ENCODE assay signal across 8 cellular contexts in genomic region chr10:3774814-3775670, GRCh38. TPM values are rescaled to one million over a fixed set of nuclear protein-coding genes. Genes with fewer than 3 reads are reported as not detected.
DNase-seq lines count a peak whose midpoint lies in the region; ATAC-seq lines count a peak whose summit lies in the region.

No MANE protein-coding gene starts in this region.

- H3K4me3 ChIP-seq in HUES6 (ENCODE audit: low read depth, low read length): no peak overlapping the region
- no peak overlapping the region for H3K4me3 ChIP-seq in skeletal muscle satellite cell (ENCODE audit: low read length)

- H3K4me1 ChIP-seq in HUES6 (ENCODE audit: control insufficient read depth, insufficient read depth, low read length): peaks cover 22% of the 10 kb centered on the region
- peaks cover 45% of the 10 kb centered on the region for H3K4me1 ChIP-seq in skeletal muscle satellite cell (ENCODE audit: control insufficient read depth, insufficient read depth, low read length)

- H3K27me3 Mint-ChIP-seq in activated naive CD4-positive, alpha-beta T cell treated with anti-CD3 and anti-CD28 coated beads, Interleukin-2, amount 10 ng/mL, durations not matched to agents 7 days and 5 days: no peaks in the 10 kb centered on the region

- peaks cover 33% of the 10 kb centered on the region for H3K36me3 ChIP-seq in HUES6 (ENCODE audit: control insufficient read depth, insufficient read depth, low read length)
- H3K36me3 ChIP-seq in skeletal muscle satellite cell (ENCODE audit: insufficient read depth, low read length): peaks cover 45% of the 10 kb centered on the region

- no peak overlapping the region for H3K4me2 ChIP-seq in skeletal muscle satellite cell (ENCODE audit: low read length)

- CTCF ChIA-PET in activated naive CD4-positive, alpha-beta T cell treated with anti-CD3 and anti-CD28 coated beads, Interleukin-2, amount 10 ng/mL, durations not matched to agents 7 days and 5 days (lab: Charles Lee): interaction anchor here (0.8 to 1.2 kb wide), 4 partner anchors 12 to 20 kb away, joined by 3 to 6 read pairs (median 4); no protein-coding TSS in a partner anchor

- H3K9me3 Mint-ChIP-seq in activated naive CD4-positive, alpha-beta T cell treated with anti-CD3 and anti-CD28 coated beads, Interleukin-2, amount 10 ng/mL, durations not matched to agents 7 days and 5 days: no peaks in the 10 kb centered on the region

- DNase-seq in activated naive CD4-positive, alpha-beta T cell treated with anti-CD3 and anti-CD28 coated beads, Interleukin-2, amount 10 ng/mL, durations not matched to agents 7 days and 5 days: no peak
- peak; percentile 84 for DNase-seq in glomerular visceral epithelial cell (ENCODE audit: extremely low spot score)
- no peak for DNase-seq in activated CD4-positive, alpha-beta T cell treated with anti-CD3 and anti-CD28 coated beads, Interleukin-2, amount 50 U/mL, for 1 hour
- DNase-seq in GDM1 (lab: John Stamatoyannopoulos, UW): no peak

- no peak overlapping the region for H3K4me3 Mint-ChIP-seq in activated naive CD4-positive, alpha-beta T cell treated with anti-CD3 and anti-CD28 coated beads, Interleukin-2, amount 10 ng/mL, durations not matched to agents 7 days and 5 days

- H3K27ac ChIP-seq in HUES6 (ENCODE audit: low read depth, low read length): 0 out of 2 replicates have a peak overlapping the region, but pooled peaks have one; percentile 2

- peak overlapping the region; percentile 85 for H3K27ac Mint-ChIP-seq in activated naive CD4-positive, alpha-beta T cell treated with anti-CD3 and anti-CD28 coated beads, Interleukin-2, amount 10 ng/mL, durations not matched to agents 7 days and 5 days

- ATAC-seq in GM21825 (IDR thresholded peaks at IDR 0.05; ENCODE audit: unreplicated experiment): no peak
- ATAC-seq in HG03175 (IDR thresholded peaks at IDR 0.05; ENCODE audit: unreplicated experiment): no peak

- H3K27me3 ChIP-seq in HUES6 (ENCODE audit: control insufficient read depth, insufficient read depth, low read length) (no peaks in the 10 kb centered on the region), skeletal muscle satellite cell (ENCODE audit: control insufficient read depth, insufficient read depth, low read length) (no peaks in the 10 kb centered on the region)

- H3K4me1 Mint-ChIP-seq in activated naive CD4-positive, alpha-beta T cell treated with anti-CD3 and anti-CD28 coated beads, Interleukin-2, amount 10 ng/mL, durations not matched to agents 7 days and 5 days: peaks cover 53% of the 10 kb centered on the region

- peaks cover 63% of the 10 kb centered on the region for H3K36me3 Mint-ChIP-seq in activated naive CD4-positive, alpha-beta T cell treated with anti-CD3 and anti-CD28 coated beads, Interleukin-2, amount 10 ng/mL, durations not matched to agents 7 days and 5 days

- H3K9ac ChIP-seq in HUES6 (ENCODE audit: low read length) (no peak overlapping the region), skeletal muscle satellite cell (ENCODE audit: low read depth, low read length) (peak overlapping the region; percentile 39)

- H3K9me3 ChIP-seq in HUES6 (ENCODE audit: control insufficient read depth, insufficient read depth, low read depth, low read length): no peaks in the 10 kb centered on the region
- no peaks in the 10 kb centered on the region for H3K9me3 ChIP-seq in skeletal muscle satellite cell (replicated peaks; ENCODE audit: low read length)

RNA-seq across cellular contexts. Expression of gene KLF6, which starts 10.0 kb away (rescaled TPM):
- total RNA-seq in skeletal muscle satellite cell (2012; rRNA removed): 40.1 and 64.7 TPM in 2 replicates
